In the genomic region with DNA sequence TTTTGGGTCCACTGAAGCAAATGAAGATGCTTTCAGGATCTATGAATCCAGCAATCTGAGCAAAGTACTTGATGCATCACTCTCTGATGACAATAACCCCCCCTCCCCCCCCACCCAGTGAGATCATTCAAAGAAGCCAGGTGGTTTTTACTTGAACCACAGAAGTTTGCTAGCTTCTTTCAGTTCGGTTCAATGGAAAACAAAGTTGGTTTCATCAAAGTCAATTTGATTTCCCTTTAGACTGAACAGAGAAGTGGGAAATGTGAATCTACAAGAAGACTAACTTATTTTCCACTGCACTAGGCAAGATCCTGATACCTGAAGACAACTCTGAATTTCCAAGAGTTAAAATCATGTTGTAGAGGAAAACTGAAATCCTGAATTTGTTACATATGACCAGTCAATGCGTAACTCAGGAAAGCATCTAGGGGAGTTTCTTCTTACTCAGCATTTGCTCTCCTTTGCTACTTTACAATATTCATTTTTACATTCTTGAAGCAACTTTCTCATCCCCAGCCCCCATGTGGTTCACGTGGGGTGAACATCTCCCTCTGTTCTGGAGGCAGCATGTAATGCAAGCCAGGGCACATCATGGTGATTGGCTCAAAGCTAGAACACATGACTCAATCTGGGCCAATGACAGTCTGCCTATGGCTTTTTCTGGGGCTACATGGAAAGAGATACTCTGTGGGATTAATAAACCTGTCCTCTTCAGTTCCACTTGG, we compare ENCODE assay signal across 9 cellular contexts.
DNase-seq lines count a peak whose midpoint lies in the region; ATAC-seq, FAIRE-seq and TF ChIP-seq lines count a peak whose summit lies in the region.
"Had no signal": no experiment of that assay in that cellular context is flagged by ENCODE, and none has a peak within 500 bp of the region (broad histone marks: within the 10 kb centered on the region; RNA-seq: fewer than 3 reads in every experiment).

No MANE protein-coding gene starts in this region.

- no peaks in the 10 kb centered on the region for H3K27me3 Mint-ChIP-seq in activated CD4-positive, alpha-beta T cell treated with anti-CD3 and anti-CD28 coated beads, Interleukin-2, amount 10 ng/mL, durations not matched to agents 24 days and 14 days

- peaks cover 53% of the 10 kb centered on the region for H3K4me1 Mint-ChIP-seq in activated CD4-positive, alpha-beta T cell treated with anti-CD3 and anti-CD28 coated beads, Interleukin-2, amount 10 ng/mL, durations not matched to agents 24 days and 14 days

- no peaks in the 10 kb centered on the region for H3K9me3 ChIP-seq in stomach
- H3K9me3 ChIP-seq in upper lobe of left lung = no peaks in the 10 kb centered on the region
- no peaks in the 10 kb centered on the region for H3K9me3 ChIP-seq in tibial nerve

- peak overlapping the region; percentile 94 for H3K27ac Mint-ChIP-seq in activated CD4-positive, alpha-beta T cell treated with anti-CD3 and anti-CD28 coated beads, Interleukin-2, amount 10 ng/mL, durations not matched to agents 24 days and 14 days

- H3K4me1 ChIP-seq in stomach (peaks cover 48 to 80% (median 69%) of the 10 kb centered on the region in 4 donors), upper lobe of left lung (peaks cover 38 to 51% (median 43%) of the 10 kb centered on the region in 4 donors), tibial nerve (peaks cover 0 to 32% (median 14%) of the 10 kb centered on the region in 4 donors)

- peak; percentile 83 for DNase-seq in activated CD4-positive, alpha-beta T cell treated with anti-CD3 and anti-CD28 coated beads, Interleukin-2, amount 10 ng/mL, durations not matched to agents 24 days and 14 days
- DNase-seq in stomach (no peak), upper lobe of left lung (no peak), tibial nerve (ENCODE audit: low spot score in 2 of 2) (no peak), NK-92 (lab: John Stamatoyannopoulos, UW; ENCODE audit: unreplicated experiment) (no peak)

- peak; percentile 17 for FAIRE-seq in islet of Langerhans (lab: Jason Lieb, UNC)

- H3K36me3 ChIP-seq in stomach (peaks cover 11 to 22% (median 16%) of the 10 kb centered on the region in 4 donors), upper lobe of left lung (peaks cover 0 to 19% (median 10%) of the 10 kb centered on the region in 4 donors), tibial nerve (peaks cover 0 to 18% (median 9%) of the 10 kb centered on the region in 3 donors)

- H3K36me3 Mint-ChIP-seq in activated CD4-positive, alpha-beta T cell treated with anti-CD3 and anti-CD28 coated beads, Interleukin-2, amount 10 ng/mL, durations not matched to agents 24 days and 14 days (ENCODE audit: low read depth) = peaks cover 44% of the 10 kb centered on the region

- intact Hi-C loops in activated CD4-positive, alpha-beta T cell treated with anti-CD3 and anti-CD28 coated beads, Interleukin-2, amount 10 ng/mL, durations not matched to agents 24 days and 14 days (cut with micrococcal nuclease) = loop anchor here (1.0 to 5.0 kb wide), 12 partner anchors 28 to 481 kb away; no protein-coding TSS in a partner anchor
- intact Hi-C loops in stomach (cut with DNase I; ENCODE audit: low total_unique reads) = no loop called here

- no peak for TF ChIP-seq POLR2A in stomach (IDR thresholded peaks at IDR 0.05)
- TF ChIP-seq POLR2A in upper lobe of left lung (IDR thresholded peaks at IDR 0.05) = no peak
- TF ChIP-seq POLR2A in tibial nerve (IDR thresholded peaks at IDR 0.05) = no peak

- H3K27me3 ChIP-seq in stomach (no peaks in the 10 kb centered on the region), upper lobe of left lung (no peaks in the 10 kb centered on the region), tibial nerve (no peaks in the 10 kb centered on the region)

- H3K27ac ChIP-seq in stomach (peak overlapping the region; percentile 51 to 76 (median 70)), upper lobe of left lung (peak overlapping the region in 2 of 4 donors; percentile 8 to 49), tibial nerve (no peak overlapping the region)

- TF ChIP-seq CTCF in stomach (IDR thresholded peaks at IDR 0.05) (no peak), upper lobe of left lung (IDR thresholded peaks at IDR 0.05) (no peak), tibial nerve (IDR thresholded peaks at IDR 0.05) (no peak)

- peak overlapping the region; percentile 72 for H3K4me3 Mint-ChIP-seq in activated CD4-positive, alpha-beta T cell treated with anti-CD3 and anti-CD28 coated beads, Interleukin-2, amount 10 ng/mL, durations not matched to agents 24 days and 14 days

- no peak overlapping the region for H3K4me3 ChIP-seq in stomach
- H3K4me3 ChIP-seq in upper lobe of left lung = no peak overlapping the region
- H3K4me3 ChIP-seq in tibial nerve = no peak overlapping the region

- 70 to 83% (median 75%) methylated on average over 3 of the region's 3 CpGs for WGBS in stomach, 5 donors
- WGBS in upper lobe of left lung, 2 donors = 78 to 79% methylated on average over 3 of the region's 3 CpGs
- whole genome bisulfite sequencing in tibial nerve, 2 donors = 80 to 88% methylated on average over 3 of the region's 3 CpGs

- H3K9me3 Mint-ChIP-seq in activated CD4-positive, alpha-beta T cell treated with anti-CD3 and anti-CD28 coated beads, Interleukin-2, amount 10 ng/mL, durations not matched to agents 24 days and 14 days = peaks cover 9% of the 10 kb centered on the region

- TF ChIP-seq EP300 in stomach (IDR thresholded peaks at IDR 0.05) (no peak), upper lobe of left lung (IDR thresholded peaks at IDR 0.05) (no peak), tibial nerve (IDR thresholded peaks at IDR 0.05) (no peak)

- ATAC-seq in GM18858 (IDR thresholded peaks at IDR 0.05; ENCODE audit: unreplicated experiment) (peak; percentile 41), HG03039 (IDR thresholded peaks at IDR 0.05; ENCODE audit: unreplicated experiment) (peak; percentile 65), upper lobe of left lung (ENCODE audit: low FRiP score in 2 of 2) (no peak)
- ATAC-seq: HCT116 had no signal

Comparison
In these comparisons a context has a peak if more than half of its experiments do, and no peak if none do; other contexts are left out.
1. ATAC-seq: peak in GM18858 (single experiment) and HG03039 (single experiment); none in upper lobe of left lung (0 of 2).
2. H3K27ac ChIP-seq: peak in stomach (5 of 5); none in tibial nerve (0 of 4).